9 cellular contexts compared by ENCODE assay signal in genomic region chr17:28897769-28898259, GRCh38. TPM values are rescaled to one million over a fixed set of nuclear protein-coding genes. Genes with fewer than 3 reads are reported as not detected.
DNase-seq lines count a peak whose midpoint lies in the region; ATAC-seq, FAIRE-seq and TF ChIP-seq lines count a peak whose summit lies in the region.
"Had no signal": no experiment of that assay in that cellular context is flagged by ENCODE, and none has a peak within 500 bp of the region (broad histone marks: within the 10 kb centered on the region; RNA-seq: fewer than 3 reads in every experiment).

No MANE protein-coding gene starts in this region.

- ATAC-seq in activated CD8-positive, alpha-beta memory T cell treated with anti-CD3 and anti-CD28 coated beads, Interleukin-2, amount 10 ng/mL, durations not matched to agents 7 days and 5 days, result no peak
- ATAC-seq in activated naive CD4-positive, alpha-beta T cell treated with anti-CD3 and anti-CD28 coated beads, Interleukin-2, amount 50 U/mL, for 72 hours, result peak in 1 of 2 donors; percentile 9
- ATAC-seq in HG02798 (IDR thresholded peaks at IDR 0.05; ENCODE audit: poor library complexity, unreplicated experiment), result no peak

- H3K4me1 Mint-ChIP-seq in activated CD8-positive, alpha-beta memory T cell treated with anti-CD3 and anti-CD28 coated beads, Interleukin-2, amount 10 ng/mL, durations not matched to agents 7 days and 5 days, result peaks cover 60% of the 10 kb centered on the region

- CTCF ChIA-PET in activated CD8-positive, alpha-beta memory T cell treated with anti-CD3 and anti-CD28 coated beads, Interleukin-2, amount 10 ng/mL, durations not matched to agents 7 days and 5 days (lab: Charles Lee), result interaction anchor here (0.8 to 7.8 kb wide), 18 partner anchors 10 to 219 kb away, joined by 3 to 68 read pairs (median 6); partner anchors contain the start of genes FAM222B, NEK8, PHF12 and TLCD1

- no peaks in the 10 kb centered on the region for H3K27me3 Mint-ChIP-seq in activated CD8-positive, alpha-beta memory T cell treated with anti-CD3 and anti-CD28 coated beads, Interleukin-2, amount 10 ng/mL, durations not matched to agents 7 days and 5 days

- H3K4me3 ChIP-seq in iPS-11a (ENCODE audit: low read depth, low read length), result peak overlapping the region; percentile 80

- FAIRE-seq in H54 (lab: Jason Lieb, UNC), result no peak
- FAIRE-seq: colon had no signal

- peak overlapping the region; percentile 91 for H3K4me3 Mint-ChIP-seq in activated CD8-positive, alpha-beta memory T cell treated with anti-CD3 and anti-CD28 coated beads, Interleukin-2, amount 10 ng/mL, durations not matched to agents 7 days and 5 days

- no peak for TF ChIP-seq POLR2A in H54 (IDR thresholded peaks at IDR 0.05; ENCODE audit: low read depth, low read length)

- H3K27ac Mint-ChIP-seq in activated CD8-positive, alpha-beta memory T cell treated with anti-CD3 and anti-CD28 coated beads, Interleukin-2, amount 10 ng/mL, durations not matched to agents 7 days and 5 days, result peak overlapping the region; percentile 93
- peak overlapping the region; percentile 90 to 95 for H3K27ac Mint-ChIP-seq in activated naive CD4-positive, alpha-beta T cell treated with anti-CD3 and anti-CD28 coated beads, Interleukin-2, amount 50 U/mL, for 72 hours

- DNase-seq in activated CD8-positive, alpha-beta memory T cell treated with anti-CD3 and anti-CD28 coated beads, Interleukin-2, amount 10 ng/mL, durations not matched to agents 7 days and 5 days, result peak; percentile 67
- DNase-seq in activated CD8-positive, alpha-beta memory T cell treated with anti-CD3 and anti-CD28 coated beads, Interleukin-2, amount 50 U/mL, for 48 hours, result no peak
- no peak for DNase-seq in activated naive CD4-positive, alpha-beta T cell treated with anti-CD3 and anti-CD28 coated beads, Interleukin-2, amount 50 U/mL, for 72 hours (ENCODE audit: low spot score in 2 of 2)
- DNase-seq in stimulated activated naive CD4-positive, alpha-beta T cell treated with Interleukin-2 at 50 U/mL for 16 hours (lab: John Stamatoyannopoulos, UW), result peak; percentile 49
- DNase-seq in H54 (ENCODE audit: insufficient read length, low spot score), result no peak
- DNase-seq in SKM-1 treated with dmso at 0.1 percent for 144 hours (lab: John Stamatoyannopoulos, UW; ENCODE audit: unreplicated experiment), result no peak

- peaks cover 33% of the 10 kb centered on the region for H3K36me3 Mint-ChIP-seq in activated CD8-positive, alpha-beta memory T cell treated with anti-CD3 and anti-CD28 coated beads, Interleukin-2, amount 10 ng/mL, durations not matched to agents 7 days and 5 days
- H3K36me3 Mint-ChIP-seq in activated naive CD4-positive, alpha-beta T cell treated with anti-CD3 and anti-CD28 coated beads, Interleukin-2, amount 50 U/mL, for 72 hours, result peaks cover 24 to 56% of the 10 kb centered on the region in 2 donors

- H3K9me3 Mint-ChIP-seq in activated CD8-positive, alpha-beta memory T cell treated with anti-CD3 and anti-CD28 coated beads, Interleukin-2, amount 10 ng/mL, durations not matched to agents 7 days and 5 days (ENCODE audit: low read depth), result no peaks in the 10 kb centered on the region
- H3K9me3 Mint-ChIP-seq in activated naive CD4-positive, alpha-beta T cell treated with anti-CD3 and anti-CD28 coated beads, Interleukin-2, amount 50 U/mL, for 72 hours, result peaks cover 0 to 5% of the 10 kb centered on the region in 2 donors

RNA-seq across cellular contexts. Expression of gene FLOT2, which starts 0.3 kb away (rescaled TPM):
- total RNA-seq in activated CD8-positive, alpha-beta memory T cell treated with anti-CD3 and anti-CD28 coated beads, Interleukin-2, amount 10 ng/mL, durations not matched to agents 7 days and 5 days, result 100 to 1,000 TPM; 143 to 191 TPM
- 100 to 1,000 TPM in 1 of 2 donors, 10 to 100 TPM in 1; 44.9 to 102 TPM for total RNA-seq in activated naive CD4-positive, alpha-beta T cell treated with anti-CD3 and anti-CD28 coated beads, Interleukin-2, amount 50 U/mL, for 72 hours

RNA-seq across cellular contexts. Expression of gene DHRS13, which starts 5.1 kb away (rescaled TPM):
- 10 to 100 TPM; 23.1 to 25.9 TPM for total RNA-seq in activated CD8-positive, alpha-beta memory T cell treated with anti-CD3 and anti-CD28 coated beads, Interleukin-2, amount 10 ng/mL, durations not matched to agents 7 days and 5 days
- 10 to 100 TPM; 33.8 to 36.5 TPM for total RNA-seq in activated naive CD4-positive, alpha-beta T cell treated with anti-CD3 and anti-CD28 coated beads, Interleukin-2, amount 50 U/mL, for 72 hours

RNA-seq across cellular contexts. Expression of gene ERAL1, which starts 43.0 kb away (rescaled TPM):
- 10 to 100 TPM; 46.1 to 50.6 TPM for total RNA-seq in activated CD8-positive, alpha-beta memory T cell treated with anti-CD3 and anti-CD28 coated beads, Interleukin-2, amount 10 ng/mL, durations not matched to agents 7 days and 5 days
- 10 to 100 TPM; 33.9 to 74.1 TPM for total RNA-seq in activated naive CD4-positive, alpha-beta T cell treated with anti-CD3 and anti-CD28 coated beads, Interleukin-2, amount 50 U/mL, for 72 hours

RNA-seq across cellular contexts. Expression of gene PHF12, which starts 53.5 kb away (rescaled TPM):
- total RNA-seq in activated CD8-positive, alpha-beta memory T cell treated with anti-CD3 and anti-CD28 coated beads, Interleukin-2, amount 10 ng/mL, durations not matched to agents 7 days and 5 days, result 10 to 100 TPM; 79.5 to 85.8 TPM
- total RNA-seq in activated naive CD4-positive, alpha-beta T cell treated with anti-CD3 and anti-CD28 coated beads, Interleukin-2, amount 50 U/mL, for 72 hours, result 10 to 100 TPM; 46.2 to 71.7 TPM

RNA-seq across cellular contexts. Expression of gene FAM222B, which starts 55.2 kb away (rescaled TPM):
- total RNA-seq in activated CD8-positive, alpha-beta memory T cell treated with anti-CD3 and anti-CD28 coated beads, Interleukin-2, amount 10 ng/mL, durations not matched to agents 7 days and 5 days, result 10 to 100 TPM; 14.5 to 19.6 TPM
- total RNA-seq in activated naive CD4-positive, alpha-beta T cell treated with anti-CD3 and anti-CD28 coated beads, Interleukin-2, amount 50 U/mL, for 72 hours, result 10 to 100 TPM; 15.1 to 24.9 TPM

Comparison
In these comparisons a context has a peak if more than half of its experiments do, and no peak if none do; other contexts are left out.
1. DNase-seq: peak in activated CD8-positive, alpha-beta memory T cell treated with anti-CD3 and anti-CD28 coated beads, Interleukin-2, amount 10 ng/mL, durations not matched to agents 7 days and 5 days (single experiment) and stimulated activated naive CD4-positive, alpha-beta T cell treated with Interleukin-2 at 50 U/mL for 16 hours (single experiment); none in activated CD8-positive, alpha-beta memory T cell treated with anti-CD3 and anti-CD28 coated beads, Interleukin-2, amount 50 U/mL, for 48 hours (single experiment), activated naive CD4-positive, alpha-beta T cell treated with anti-CD3 and anti-CD28 coated beads, Interleukin-2, amount 50 U/mL, for 72 hours (0 of 2), H54 (single experiment) and SKM-1 treated with dmso at 0.1 percent for 144 hours (single experiment).